1 cellular context compared by ENCODE assay signal in the genomic region with DNA sequence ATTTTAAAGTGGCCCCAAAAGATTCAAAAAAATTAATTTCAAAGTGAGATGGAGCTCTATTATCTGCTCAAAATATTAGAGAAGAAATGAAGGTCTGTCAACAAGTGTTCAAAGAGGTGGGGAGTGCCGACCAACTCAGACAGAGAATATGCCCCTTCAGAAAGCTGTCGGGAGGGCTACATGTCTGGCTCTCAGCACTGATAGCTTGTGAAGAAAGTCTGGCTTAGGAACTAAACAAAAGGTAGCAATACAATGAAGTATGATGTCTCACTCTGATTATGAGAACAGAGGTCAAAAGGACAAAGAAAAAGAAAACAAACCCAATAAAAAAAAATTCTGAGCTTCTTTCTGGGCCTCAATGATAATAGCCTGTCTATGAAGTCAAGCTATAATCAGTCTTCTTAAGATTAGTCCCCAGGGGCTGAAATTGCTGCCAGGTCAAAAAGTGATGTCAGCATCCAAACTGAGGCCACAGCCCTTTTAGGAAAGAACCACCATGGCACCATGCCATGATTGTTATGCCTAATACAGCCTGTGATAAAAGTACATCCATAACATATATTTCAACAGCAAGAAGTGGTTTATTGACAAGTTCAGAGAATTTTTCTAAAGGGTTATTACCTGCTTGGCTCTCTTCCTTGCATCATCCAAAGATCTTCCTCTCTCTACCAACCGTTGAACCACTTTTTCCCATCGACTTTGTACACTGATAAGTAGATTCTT.
TF ChIP-seq lines count a peak whose summit lies in the region.

No MANE protein-coding gene starts in this region.

TF ChIP-seq in GM23338, 12 proteins besides CTCF, POLR2A, EP300 and RAD21 (continued from another document):
- TF ChIP-seq, protein P1, sequence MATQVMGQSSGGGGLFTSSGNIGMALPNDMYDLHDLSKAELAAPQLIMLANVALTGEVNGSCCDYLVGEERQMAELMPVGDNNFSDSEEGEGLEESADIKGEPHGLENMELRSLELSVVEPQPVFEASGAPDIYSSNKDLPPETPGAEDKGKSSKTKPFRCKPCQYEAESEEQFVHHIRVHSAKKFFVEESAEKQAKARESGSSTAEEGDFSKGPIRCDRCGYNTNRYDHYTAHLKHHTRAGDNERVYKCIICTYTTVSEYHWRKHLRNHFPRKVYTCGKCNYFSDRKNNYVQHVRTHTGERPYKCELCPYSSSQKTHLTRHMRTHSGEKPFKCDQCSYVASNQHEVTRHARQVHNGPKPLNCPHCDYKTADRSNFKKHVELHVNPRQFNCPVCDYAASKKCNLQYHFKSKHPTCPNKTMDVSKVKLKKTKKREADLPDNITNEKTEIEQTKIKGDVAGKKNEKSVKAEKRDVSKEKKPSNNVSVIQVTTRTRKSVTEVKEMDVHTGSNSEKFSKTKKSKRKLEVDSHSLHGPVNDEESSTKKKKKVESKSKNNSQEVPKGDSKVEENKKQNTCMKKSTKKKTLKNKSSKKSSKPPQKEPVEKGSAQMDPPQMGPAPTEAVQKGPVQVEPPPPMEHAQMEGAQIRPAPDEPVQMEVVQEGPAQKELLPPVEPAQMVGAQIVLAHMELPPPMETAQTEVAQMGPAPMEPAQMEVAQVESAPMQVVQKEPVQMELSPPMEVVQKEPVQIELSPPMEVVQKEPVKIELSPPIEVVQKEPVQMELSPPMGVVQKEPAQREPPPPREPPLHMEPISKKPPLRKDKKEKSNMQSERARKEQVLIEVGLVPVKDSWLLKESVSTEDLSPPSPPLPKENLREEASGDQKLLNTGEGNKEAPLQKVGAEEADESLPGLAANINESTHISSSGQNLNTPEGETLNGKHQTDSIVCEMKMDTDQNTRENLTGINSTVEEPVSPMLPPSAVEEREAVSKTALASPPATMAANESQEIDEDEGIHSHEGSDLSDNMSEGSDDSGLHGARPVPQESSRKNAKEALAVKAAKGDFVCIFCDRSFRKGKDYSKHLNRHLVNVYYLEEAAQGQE (IDR thresholded peaks at IDR 0.05; ENCODE audit: unreplicated experiment): no peak
- TF ChIP-seq, protein P2, sequence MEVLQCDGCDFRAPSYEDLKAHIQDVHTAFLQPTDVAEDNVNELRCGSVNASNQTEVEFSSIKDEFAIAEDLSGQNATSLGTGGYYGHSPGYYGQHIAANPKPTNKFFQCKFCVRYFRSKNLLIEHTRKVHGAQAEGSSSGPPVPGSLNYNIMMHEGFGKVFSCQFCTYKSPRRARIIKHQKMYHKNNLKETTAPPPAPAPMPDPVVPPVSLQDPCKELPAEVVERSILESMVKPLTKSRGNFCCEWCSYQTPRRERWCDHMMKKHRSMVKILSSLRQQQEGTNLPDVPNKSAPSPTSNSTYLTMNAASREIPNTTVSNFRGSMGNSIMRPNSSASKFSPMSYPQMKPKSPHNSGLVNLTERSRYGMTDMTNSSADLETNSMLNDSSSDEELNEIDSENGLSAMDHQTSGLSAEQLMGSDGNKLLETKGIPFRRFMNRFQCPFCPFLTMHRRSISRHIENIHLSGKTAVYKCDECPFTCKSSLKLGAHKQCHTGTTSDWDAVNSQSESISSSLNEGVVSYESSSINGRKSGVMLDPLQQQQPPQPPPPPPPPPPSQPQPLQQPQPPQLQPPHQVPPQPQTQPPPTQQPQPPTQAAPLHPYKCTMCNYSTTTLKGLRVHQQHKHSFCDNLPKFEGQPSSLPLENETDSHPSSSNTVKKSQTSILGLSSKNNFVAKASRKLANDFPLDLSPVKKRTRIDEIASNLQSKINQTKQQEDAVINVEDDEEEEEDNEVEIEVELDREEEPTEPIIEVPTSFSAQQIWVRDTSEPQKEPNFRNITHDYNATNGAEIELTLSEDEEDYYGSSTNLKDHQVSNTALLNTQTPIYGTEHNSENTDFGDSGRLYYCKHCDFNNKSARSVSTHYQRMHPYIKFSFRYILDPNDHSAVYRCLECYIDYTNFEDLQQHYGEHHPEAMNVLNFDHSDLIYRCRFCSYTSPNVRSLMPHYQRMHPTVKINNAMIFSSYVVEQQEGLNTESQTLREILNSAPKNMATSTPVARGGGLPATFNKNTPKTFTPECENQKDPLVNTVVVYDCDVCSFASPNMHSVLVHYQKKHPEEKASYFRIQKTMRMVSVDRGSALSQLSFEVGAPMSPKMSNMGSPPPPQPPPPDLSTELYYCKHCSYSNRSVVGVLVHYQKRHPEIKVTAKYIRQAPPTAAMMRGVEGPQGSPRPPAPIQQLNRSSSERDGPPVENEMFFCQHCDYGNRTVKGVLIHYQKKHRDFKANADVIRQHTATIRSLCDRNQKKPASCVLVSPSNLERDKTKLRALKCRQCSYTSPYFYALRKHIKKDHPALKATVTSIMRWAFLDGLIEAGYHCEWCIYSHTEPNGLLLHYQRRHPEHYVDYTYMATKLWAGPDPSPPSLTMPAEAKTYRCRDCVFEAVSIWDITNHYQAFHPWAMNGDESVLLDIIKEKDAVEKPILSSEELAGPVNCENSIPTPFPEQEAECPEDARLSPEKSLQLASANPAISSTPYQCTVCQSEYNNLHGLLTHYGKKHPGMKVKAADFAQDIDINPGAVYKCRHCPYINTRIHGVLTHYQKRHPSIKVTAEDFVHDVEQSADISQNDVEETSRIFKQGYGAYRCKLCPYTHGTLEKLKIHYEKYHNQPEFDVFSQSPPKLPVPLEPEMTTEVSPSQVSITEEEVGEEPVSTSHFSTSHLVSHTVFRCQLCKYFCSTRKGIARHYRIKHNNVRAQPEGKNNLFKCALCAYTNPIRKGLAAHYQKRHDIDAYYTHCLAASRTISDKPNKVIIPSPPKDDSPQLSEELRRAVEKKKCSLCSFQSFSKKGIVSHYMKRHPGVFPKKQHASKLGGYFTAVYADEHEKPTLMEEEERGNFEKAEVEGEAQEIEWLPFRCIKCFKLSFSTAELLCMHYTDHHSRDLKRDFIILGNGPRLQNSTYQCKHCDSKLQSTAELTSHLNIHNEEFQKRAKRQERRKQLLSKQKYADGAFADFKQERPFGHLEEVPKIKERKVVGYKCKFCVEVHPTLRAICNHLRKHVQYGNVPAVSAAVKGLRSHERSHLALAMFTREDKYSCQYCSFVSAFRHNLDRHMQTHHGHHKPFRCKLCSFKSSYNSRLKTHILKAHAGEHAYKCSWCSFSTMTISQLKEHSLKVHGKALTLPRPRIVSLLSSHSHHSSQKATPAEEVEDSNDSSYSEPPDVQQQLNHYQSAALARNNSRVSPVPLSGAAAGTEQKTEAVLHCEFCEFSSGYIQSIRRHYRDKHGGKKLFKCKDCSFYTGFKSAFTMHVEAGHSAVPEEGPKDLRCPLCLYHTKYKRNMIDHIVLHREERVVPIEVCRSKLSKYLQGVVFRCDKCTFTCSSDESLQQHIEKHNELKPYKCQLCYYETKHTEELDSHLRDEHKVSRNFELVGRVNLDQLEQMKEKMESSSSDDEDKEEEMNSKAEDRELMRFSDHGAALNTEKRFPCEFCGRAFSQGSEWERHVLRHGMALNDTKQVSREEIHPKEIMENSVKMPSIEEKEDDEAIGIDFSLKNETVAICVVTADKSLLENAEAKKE (CRISPR knock-in tag; IDR thresholded peaks at IDR 0.05): no peak
- no peak for TF ChIP-seq EZH2phosphoT487 (IDR thresholded peaks at IDR 0.05; ENCODE audit: unreplicated experiment)
- TF ChIP-seq EZH2 (IDR thresholded peaks at IDR 0.05; ENCODE audit: low read depth, unreplicated experiment): no peak
- TF ChIP-seq, protein P3, sequence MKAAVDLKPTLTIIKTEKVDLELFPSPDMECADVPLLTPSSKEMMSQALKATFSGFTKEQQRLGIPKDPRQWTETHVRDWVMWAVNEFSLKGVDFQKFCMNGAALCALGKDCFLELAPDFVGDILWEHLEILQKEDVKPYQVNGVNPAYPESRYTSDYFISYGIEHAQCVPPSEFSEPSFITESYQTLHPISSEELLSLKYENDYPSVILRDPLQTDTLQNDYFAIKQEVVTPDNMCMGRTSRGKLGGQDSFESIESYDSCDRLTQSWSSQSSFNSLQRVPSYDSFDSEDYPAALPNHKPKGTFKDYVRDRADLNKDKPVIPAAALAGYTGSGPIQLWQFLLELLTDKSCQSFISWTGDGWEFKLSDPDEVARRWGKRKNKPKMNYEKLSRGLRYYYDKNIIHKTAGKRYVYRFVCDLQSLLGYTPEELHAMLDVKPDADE (IDR thresholded peaks at IDR 0.05): no peak
